In the genomic region with DNA sequence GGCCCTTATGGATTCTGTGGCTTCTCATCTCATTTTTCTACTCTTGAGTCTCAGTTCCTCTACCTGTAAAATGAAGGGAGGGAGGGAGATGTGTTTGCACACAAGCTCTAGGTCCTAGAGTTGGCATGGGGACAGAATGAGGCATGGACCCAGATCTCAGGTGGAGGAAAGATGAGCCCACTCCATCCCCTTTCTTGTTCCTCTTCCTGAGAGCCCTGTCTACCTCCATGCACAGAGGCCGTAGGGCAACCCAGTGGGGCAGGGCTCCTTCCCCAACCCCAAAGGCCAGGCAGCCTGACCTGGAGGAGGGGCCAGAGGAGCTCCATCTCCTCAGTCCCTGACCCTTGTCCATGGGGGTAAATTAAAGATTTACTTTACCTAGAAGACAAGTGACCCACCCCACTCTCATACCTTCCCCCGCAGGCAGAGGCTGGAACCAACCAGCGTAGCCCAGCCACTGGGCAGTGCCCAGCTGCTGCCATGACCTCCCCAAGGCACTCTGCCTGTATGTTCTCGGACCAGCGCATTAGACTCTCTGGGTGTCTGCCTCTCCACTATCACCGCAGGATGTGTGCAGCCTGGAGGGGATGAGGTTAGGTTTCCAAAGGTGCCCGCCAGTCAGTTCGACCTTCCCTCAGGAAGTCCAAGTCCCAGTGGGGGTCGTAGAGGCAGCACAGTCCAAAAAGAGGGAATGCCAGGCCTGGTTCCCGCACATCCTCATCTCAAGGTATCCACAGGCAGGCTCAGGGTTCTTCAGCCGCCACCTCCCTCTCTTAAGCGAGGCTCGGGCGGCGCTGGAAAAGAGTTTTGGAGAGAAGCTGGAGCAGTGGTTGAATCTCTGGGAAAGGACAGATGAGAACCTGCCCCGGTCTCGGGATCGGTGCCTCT, we compare ENCODE assay signal across 1 cellular context.
TF ChIP-seq lines count a peak whose summit lies in the region.

No MANE protein-coding gene starts in this region.

TF ChIP-seq in GM12878, 131 proteins besides CTCF, POLR2A, EP300 and RAD21:
- TF ChIP-seq BMI1 (IDR thresholded peaks at IDR 0.05; ENCODE audit: borderline replicate concordance) (no peak), SPI1 (IDR thresholded peaks at IDR 0.05; ENCODE audit: borderline replicate concordance, insufficient read depth, low read depth, low read length) (peak; percentile 60; the same call in 1 of the 2 replicates), RUNX3 (IDR thresholded peaks at IDR 0.05; ENCODE audit: low read length) (peak; percentile 13; the same call in 1 of the 2 replicates), SIN3A (IDR thresholded peaks at IDR 0.05; ENCODE audit: low read depth, low read length) (no peak), EED (IDR thresholded peaks at IDR 0.05; ENCODE audit: low read depth) (no peak)
- TF ChIP-seq, protein P1, sequence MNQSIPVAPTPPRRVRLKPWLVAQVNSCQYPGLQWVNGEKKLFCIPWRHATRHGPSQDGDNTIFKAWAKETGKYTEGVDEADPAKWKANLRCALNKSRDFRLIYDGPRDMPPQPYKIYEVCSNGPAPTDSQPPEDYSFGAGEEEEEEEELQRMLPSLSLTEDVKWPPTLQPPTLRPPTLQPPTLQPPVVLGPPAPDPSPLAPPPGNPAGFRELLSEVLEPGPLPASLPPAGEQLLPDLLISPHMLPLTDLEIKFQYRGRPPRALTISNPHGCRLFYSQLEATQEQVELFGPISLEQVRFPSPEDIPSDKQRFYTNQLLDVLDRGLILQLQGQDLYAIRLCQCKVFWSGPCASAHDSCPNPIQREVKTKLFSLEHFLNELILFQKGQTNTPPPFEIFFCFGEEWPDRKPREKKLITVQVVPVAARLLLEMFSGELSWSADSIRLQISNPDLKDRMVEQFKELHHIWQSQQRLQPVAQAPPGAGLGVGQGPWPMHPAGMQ (IDR thresholded peaks at IDR 0.05; ENCODE audit: borderline replicate concordance): no peak
